ENCODE assay signal across 9 cellular contexts in genomic region chr11:72240461-72241289, GRCh38. TPM values are rescaled to one million over a fixed set of nuclear protein-coding genes. Genes with fewer than 3 reads are reported as not detected.
DNase-seq lines count a peak whose midpoint lies in the region; ATAC-seq, FAIRE-seq and TF ChIP-seq lines count a peak whose summit lies in the region.
"Had no signal": no experiment of that assay in that cellular context is flagged by ENCODE, and none has a peak within 500 bp of the region (broad histone marks: within the 10 kb centered on the region; RNA-seq: fewer than 3 reads in every experiment).

No MANE protein-coding gene starts in this region.

- no peak overlapping the region for H2BK5ac ChIP-seq in H1 (ENCODE audit: low read depth, low read length)

- H3K36me3 Mint-ChIP-seq in nephron progenitor cell (ENCODE audit: low read depth), result peaks cover 4% of the 10 kb centered on the region

- no peaks in the 10 kb centered on the region for H3K79me2 ChIP-seq in H1 (ENCODE audit: control insufficient read depth in 1 of 2, insufficient read depth in 2 of 2, low read length in 2 of 2)

- H3K79me1 ChIP-seq in H1 (ENCODE audit: low read depth, low read length), result no peaks in the 10 kb centered on the region

- H3K27me3 Mint-ChIP-seq in nephron progenitor cell (ENCODE audit: low read depth, poor library complexity), result peaks cover 53% of the 10 kb centered on the region

- no peaks in the 10 kb centered on the region for H3K27me3 ChIP-seq in BE2C
- peaks cover 73% of the 10 kb centered on the region for H3K27me3 ChIP-seq in HUES64 (ENCODE audit: insufficient read depth, low read length)
- peaks cover 56 to 72% (median 68%) of the 10 kb centered on the region in 4 experiments for H3K27me3 ChIP-seq in H1 (replicated peaks in 1 of 4; ENCODE audit: control insufficient read depth in 3 of 4, extremely low read depth in 1 of 4, insufficient read depth in 3 of 4, low read length in 3 of 4)

- peak; percentile 62 for DNase-seq in BE2C
- DNase-seq in H1 (ENCODE audit: low read depth in 1 of 2, low spot score in 2 of 2), result peak in 1 of 2 experiments; percentile 68
- peak; percentile 19 for DNase-seq in nephron progenitor cell
- DNase-seq in NCI-H1048 (lab: John Stamatoyannopoulos, UW), result no peak
- no peak for DNase-seq in putamen (ENCODE audit: low spot score)
- DNase-seq: NCI-H2081 treated with DMSO at 0.1 percent for 48 hours had no signal

- no peak overlapping the region for H3K14ac ChIP-seq in H1 (ENCODE audit: insufficient read length)

- no peak overlapping the region for H3K56ac ChIP-seq in H1 (replicated peaks; ENCODE audit: insufficient read length, low read depth, low read length)

- H3K4me3 Mint-ChIP-seq in nephron progenitor cell, result peak overlapping the region; percentile 86

- FAIRE-seq in H1 (lab: Jason Lieb, UNC), result no peak

- H3K4ac ChIP-seq in H1 (replicated peaks; ENCODE audit: insufficient read length, low read depth, low read length), result peak overlapping the region; percentile 71

- no peak for TF ChIP-seq CTCF in BE2C (IDR thresholded peaks at IDR 0.05; ENCODE audit: low read depth, low read length)
- TF ChIP-seq CTCF in H1 (IDR thresholded peaks at IDR 0.05; ENCODE audit: control extremely low read depth in 1 of 3, insufficient read depth in 1 of 3, low read depth in 1 of 3, low read length in 3 of 3), result no peak; a peak in 1 of 4 replicates
- TF ChIP-seq CTCF in nephron progenitor cell (IDR thresholded peaks at IDR 0.05), result no peak

- peak overlapping the region; percentile 87; the same call in 1 of the 2 replicates for H3K18ac ChIP-seq in H1 (ENCODE audit: extremely low read depth, low read length)

- H3K23ac ChIP-seq in H1 (ENCODE audit: insufficient read length), result no peak overlapping the region

- H2AK5ac ChIP-seq in H1 (ENCODE audit: low read depth, low read length), result no peak overlapping the region

- H4K5ac ChIP-seq in H1 (ENCODE audit: insufficient read length, low read depth, low read length), result no peak overlapping the region

- peaks cover 20% of the 10 kb centered on the region; the same call in 1 of the 2 replicates for H3K23me2 ChIP-seq in H1 (ENCODE audit: low read depth, low read length)

- H2BK12ac ChIP-seq in H1 (ENCODE audit: low read depth, low read length), result peak overlapping the region; percentile 20; the same call in 1 of the 2 replicates

- H3K27ac ChIP-seq in HUES64 (ENCODE audit: low read depth, low read length) (no peak overlapping the region), H1 (ENCODE audit: low read depth, low read length) (no peak overlapping the region)

- POLR2A ChIA-PET in H1 (lab: Charles Lee; ENCODE audit: partially characterized antibody), result interaction anchor here (0.7 to 7.7 kb wide), 4 partner anchors 15 to 128 kb away, joined by 3 to 160 read pairs (median 6); partner anchors contain the start of genes ANAPC15 and INPPL1

- H3K36me3 ChIP-seq in BE2C (peaks cover 77% of the 10 kb centered on the region), HUES64 (ENCODE audit: insufficient read depth, low read length) (peaks cover 19% of the 10 kb centered on the region), H1 (ENCODE audit: control insufficient read depth in 2 of 4, insufficient read depth in 4 of 4, low read length in 3 of 4) (peaks cover 4 to 17% (median 8%) of the 10 kb centered on the region in 4 experiments; a peak in 6 of 8 replicates)

- H3K4me1 Mint-ChIP-seq in nephron progenitor cell, result peaks cover 46% of the 10 kb centered on the region

- H4K20me1 ChIP-seq in H1 (replicated peaks in 1 of 2; ENCODE audit: control insufficient read depth in 1 of 2, insufficient read depth in 2 of 2, low read length in 2 of 2), result peaks cover 8 to 11% of the 10 kb centered on the region in 2 experiments

- H2BK120ac ChIP-seq in H1 (replicated peaks; ENCODE audit: low read depth, low read length), result no peak overlapping the region

- no peak overlapping the region for H2AFZ ChIP-seq in H1 (ENCODE audit: low read length)

- WGBS in HUES64, result 55% methylated on average over 44 of the region's 44 CpGs
- WGBS in H1 (ENCODE audit: extremely low coverage in 1 of 2, insufficient coverage in 1 of 2, insufficient read length in 1 of 2, insufficient replicate concordance in 2 of 2, low coverage in 1 of 2, low lambda C conversion rate in 2 of 2, missing lambda C conversion rate in 1 of 2), 2 experiments, result 12% methylated on average over 35 of the region's 44 CpGs; no CpG with 5 or more reads in 1 of the 2 experiments

- H3K9me3 ChIP-seq in BE2C, result no peaks in the 10 kb centered on the region
- H3K9me3 ChIP-seq in HUES64 (ENCODE audit: insufficient read depth, low read depth, low read length), result no peaks in the 10 kb centered on the region
- no peaks in the 10 kb centered on the region; a peak in 1 of 4 replicates for H3K9me3 ChIP-seq in H1 (ENCODE audit: insufficient read depth in 2 of 2, low read depth in 1 of 2, low read length in 1 of 2)

- no peak overlapping the region for H2BK20ac ChIP-seq in H1 (ENCODE audit: low read length)

- no peak for TF ChIP-seq EP300 in H1 (IDR thresholded peaks at IDR 0.05; ENCODE audit: borderline replicate concordance in 1 of 2, low read depth in 2 of 2, low read length in 2 of 2)

- H3K4me1 ChIP-seq in BE2C, result peaks cover 22% of the 10 kb centered on the region
- peaks cover 17% of the 10 kb centered on the region for H3K4me1 ChIP-seq in HUES64 (ENCODE audit: insufficient read depth, low read length)
- H3K4me1 ChIP-seq in H1 (replicated peaks in 1 of 4; ENCODE audit: control insufficient read depth in 3 of 4, insufficient read depth in 4 of 4, low read length in 3 of 4), result peaks cover 5 to 40% (median 24%) of the 10 kb centered on the region in 4 experiments

- no peak for TF ChIP-seq RAD21 in H1 (IDR thresholded peaks at IDR 0.05 in 1 of 2, conservative IDR thresholded peaks at IDR 0.05 in 1 of 2; ENCODE audit: low read depth in 2 of 2, low read length in 2 of 2)

- H3K9me3 Mint-ChIP-seq in nephron progenitor cell, result peaks cover 14% of the 10 kb centered on the region

- CTCF ChIA-PET in H1 (lab: Charles Lee; ENCODE audit: partially characterized antibody), result interaction anchor here (0.7 to 10.0 kb wide), 7 partner anchors 13 to 191 kb away, joined by 3 to 101 read pairs (median 4); partner anchors contain the start of genes CLPB and INPPL1

- H2BK15ac ChIP-seq in H1 (ENCODE audit: low read length), result no peak overlapping the region; the same call in 1 of the 2 replicates

- no peak for ATAC-seq in HG03565 (IDR thresholded peaks at IDR 0.05; ENCODE audit: unreplicated experiment)
- no peak for ATAC-seq in GM18873 (IDR thresholded peaks at IDR 0.05; ENCODE audit: low FRiP score, unreplicated experiment)

- no peak overlapping the region for H4K8ac ChIP-seq in H1 (ENCODE audit: extremely low read depth, insufficient read depth, low read length)

- H3K27ac Mint-ChIP-seq in nephron progenitor cell, result no peak overlapping the region

- H3K9ac ChIP-seq in HUES64 (ENCODE audit: low read depth, low read length) (no peak overlapping the region), H1 (replicated peaks in 1 of 4; ENCODE audit: extremely low read depth in 1 of 4, low read depth in 3 of 4, low read length in 3 of 4) (no peak overlapping the region)

- H3K4me3 ChIP-seq in BE2C (ENCODE audit: low read depth, low read length) (peak overlapping the region; percentile 100), HUES64 (ENCODE audit: low read length) (peak overlapping the region; percentile 41), H1 (ENCODE audit: extremely low read depth in 1 of 4, insufficient read depth in 2 of 4, low read depth in 3 of 4, low read length in 4 of 4) (peak overlapping the region; percentile 7 to 60 (median 34); a peak in 5 of 8 replicates)

- peak overlapping the region; percentile 87 to 90 for H3K4me2 ChIP-seq in H1 (ENCODE audit: insufficient read depth in 1 of 2, low read depth in 2 of 2, low read length in 2 of 2)

- no peak overlapping the region for H4K91ac ChIP-seq in H1 (replicated peaks; ENCODE audit: insufficient read length, low read length)

- TF ChIP-seq POLR2A in H1 (IDR thresholded peaks at IDR 0.05; ENCODE audit: control extremely low read depth in 1 of 2, low read depth in 2 of 2, low read length in 2 of 2), result no peak

RNA-seq across cellular contexts. Expression of gene PHOX2A, which starts 3.3 kb away (rescaled TPM):
- polyA plus RNA-seq in BE2C (2012; ENCODE audit: insufficient read depth, insufficient read length, low read depth), result 419 TPM
- 1.7 TPM for polyA plus RNA-seq in HUES64 (2013, experiment 1 of 2)
- 4.6 TPM for polyA plus RNA-seq in HUES64 (2013, experiment 2 of 2)
- total RNA-seq in H1 (2021; fragmentation: NEBNext Ultra II Directional; extraction: Animal tissue kit (Norgen Biotek cat#: 25700)), result 0.19 TPM in 1 of 2 replicates, not detected in the other
- polyA plus RNA-seq in H1 (2011; rRNA removed), result 0.67 and 0.94 TPM in 2 replicates
- 0.21 TPM for polyA plus RNA-seq in H1 (2011; cell fraction: cytosol; rRNA removed)
- 0.43 TPM for polyA plus RNA-seq in H1 (2011; cell fraction: nucleus; rRNA removed)
- 0.36 to 0.66 TPM (median 0.64 TPM) in 3 of 4 replicates, not detected in the other for polyA plus RNA-seq in H1 (2012, experiment 1 of 2)
- 0.46 TPM for polyA plus RNA-seq in H1 (2012, experiment 2 of 2)
- 0.12 TPM for polyA plus RNA-seq in H1 (2013, experiment 1 of 2)
- 0.06 TPM for polyA plus RNA-seq in H1 (2013, experiment 2 of 2)
- 1.0 TPM in 1 of 2 replicates, not detected in the other for polyA minus RNA-seq in H1 (2011; rRNA and poly(A)+ RNA removed)
- polyA minus RNA-seq in H1 (2011; cell fraction: cytosol; rRNA and poly(A)+ RNA removed), result not detected
- polyA minus RNA-seq in H1 (2011; cell fraction: nucleus; rRNA and poly(A)+ RNA removed), result 0.80 TPM

RNA-seq across cellular contexts. Expression of gene INPPL1, which starts 16.1 kb away (rescaled TPM):
- 271 TPM for polyA plus RNA-seq in BE2C (2012; ENCODE audit: insufficient read depth, insufficient read length, low read depth)
- polyA plus RNA-seq in HUES64 (2013, experiment 1 of 2), result 90.3 TPM
- 86.1 TPM for polyA plus RNA-seq in HUES64 (2013, experiment 2 of 2)
- total RNA-seq in H1 (2021; fragmentation: NEBNext Ultra II Directional; extraction: Animal tissue kit (Norgen Biotek cat#: 25700)), result 79.1 and 79.5 TPM in 2 replicates
- 54.5 and 91.4 TPM in 2 replicates for polyA plus RNA-seq in H1 (2011; rRNA removed)
- polyA plus RNA-seq in H1 (2011; cell fraction: cytosol; rRNA removed), result 56.9 TPM
- polyA plus RNA-seq in H1 (2011; cell fraction: nucleus; rRNA removed), result 457 TPM
- polyA plus RNA-seq in H1 (2012, experiment 1 of 2), result 66.1 to 85.4 TPM (median 76.6 TPM) in 4 replicates
- 45.7 TPM for polyA plus RNA-seq in H1 (2012, experiment 2 of 2)
- polyA plus RNA-seq in H1 (2013, experiment 1 of 2), result 40.8 TPM
- 35.4 TPM for polyA plus RNA-seq in H1 (2013, experiment 2 of 2)
- polyA minus RNA-seq in H1 (2011; rRNA and poly(A)+ RNA removed), result 97.0 and 112 TPM in 2 replicates
- 77.8 TPM for polyA minus RNA-seq in H1 (2011; cell fraction: cytosol; rRNA and poly(A)+ RNA removed)
- 191 TPM for polyA minus RNA-seq in H1 (2011; cell fraction: nucleus; rRNA and poly(A)+ RNA removed)

RNA-seq across cellular contexts. Expression of gene FOLR2, which starts 24.1 kb away (rescaled TPM):
- not detected for polyA plus RNA-seq in BE2C (2012; ENCODE audit: insufficient read depth, insufficient read length, low read depth)
- not detected for polyA plus RNA-seq in HUES64 (2013, experiment 1 of 2)
- polyA plus RNA-seq in HUES64 (2013, experiment 2 of 2), result not detected
- total RNA-seq in H1 (2021; fragmentation: NEBNext Ultra II Directional; extraction: Animal tissue kit (Norgen Biotek cat#: 25700)), result not detected in 2 replicates
- polyA plus RNA-seq in H1 (2011; rRNA removed), result not detected in 2 replicates
- polyA plus RNA-seq in H1 (2011; cell fraction: cytosol; rRNA removed), result not detected
- not detected for polyA plus RNA-seq in H1 (2011; cell fraction: nucleus; rRNA removed)
- polyA plus RNA-seq in H1 (2012, experiment 1 of 2), result not detected in 4 replicates
- not detected for polyA plus RNA-seq in H1 (2012, experiment 2 of 2)
- polyA plus RNA-seq in H1 (2013, experiment 1 of 2), result not detected
- polyA plus RNA-seq in H1 (2013, experiment 2 of 2), result not detected
- not detected in 2 replicates for polyA minus RNA-seq in H1 (2011; rRNA and poly(A)+ RNA removed)
- polyA minus RNA-seq in H1 (2011; cell fraction: cytosol; rRNA and poly(A)+ RNA removed), result not detected
- not detected for polyA minus RNA-seq in H1 (2011; cell fraction: nucleus; rRNA and poly(A)+ RNA removed)

RNA-seq across cellular contexts. Expression of gene FOLR1, which starts 48.7 kb away (rescaled TPM):
- not detected for polyA plus RNA-seq in BE2C (2012; ENCODE audit: insufficient read depth, insufficient read length, low read depth)
- polyA plus RNA-seq in HUES64 (2013, experiment 1 of 2), result 1.2 TPM
- 1.8 TPM for polyA plus RNA-seq in HUES64 (2013, experiment 2 of 2)
- 0.55 TPM in 1 of 2 replicates, not detected in the other for total RNA-seq in H1 (2021; fragmentation: NEBNext Ultra II Directional; extraction: Animal tissue kit (Norgen Biotek cat#: 25700))
- polyA plus RNA-seq in H1 (2011; rRNA removed), result 1.3 and 1.9 TPM in 2 replicates
- 1.7 TPM for polyA plus RNA-seq in H1 (2011; cell fraction: cytosol; rRNA removed)
- polyA plus RNA-seq in H1 (2011; cell fraction: nucleus; rRNA removed), result 0.77 TPM
- 0.82 to 1.1 TPM (median 0.85 TPM) in 4 replicates for polyA plus RNA-seq in H1 (2012, experiment 1 of 2)
- 1.0 TPM for polyA plus RNA-seq in H1 (2012, experiment 2 of 2)
- polyA plus RNA-seq in H1 (2013, experiment 1 of 2), result 0.75 TPM
- 0.79 TPM for polyA plus RNA-seq in H1 (2013, experiment 2 of 2)
- polyA minus RNA-seq in H1 (2011; rRNA and poly(A)+ RNA removed), result 0.22 and 0.66 TPM in 2 replicates
- polyA minus RNA-seq in H1 (2011; cell fraction: cytosol; rRNA and poly(A)+ RNA removed), result 2.8 TPM
- 1.6 TPM for polyA minus RNA-seq in H1 (2011; cell fraction: nucleus; rRNA and poly(A)+ RNA removed)

Comparison
In these comparisons a context has a peak if more than half of its experiments do, and no peak if none do; other contexts are left out.
1. DNase-seq: peak in BE2C (single experiment) and nephron progenitor cell (single experiment); none in NCI-H1048 (single experiment) and putamen (single experiment).
2. H3K4me3 ChIP-seq: peak in every context shown above with its lines; median percentile 100 in BE2C; 41 in HUES64; 34 in H1.